1 cellular context compared by ENCODE assay signal in genomic region chr10:6388261-6388893, GRCh38.
TF ChIP-seq lines count a peak whose summit lies in the region.

No MANE protein-coding gene starts in this region.

TF ChIP-seq in GM12878, 131 proteins besides CTCF, POLR2A, EP300 and RAD21 (continued from another document):
- TF ChIP-seq ATF2 (IDR thresholded peaks at IDR 0.05; ENCODE audit: low read length) (no peak), CBX3 (IDR thresholded peaks at IDR 0.05; ENCODE audit: borderline replicate concordance, low read depth) (no peak), NR2C1 (IDR thresholded peaks at IDR 0.05) (no peak), POU2F2 (IDR thresholded peaks at IDR 0.05; ENCODE audit: borderline replicate concordance, low read depth, low read length) (no peak), ZNF622 (IDR thresholded peaks at IDR 0.05) (no peak), MYC (IDR thresholded peaks at IDR 0.05; ENCODE audit: insufficient read depth, insufficient read length, insufficient replicate concordance, low read length, severe bottlenecking) (no peak), LARP7 (IDR thresholded peaks at IDR 0.05) (no peak), SIX5 (IDR thresholded peaks at IDR 0.05; ENCODE audit: low read depth, low read length, severe bottlenecking) (no peak), IKZF2 (IDR thresholded peaks at IDR 0.05) (no peak), NFXL1 (IDR thresholded peaks at IDR 0.05; ENCODE audit: borderline replicate concordance) (no peak), SMAD5 (IDR thresholded peaks at IDR 0.05; ENCODE audit: low read depth) (no peak), SUZ12 (IDR thresholded peaks at IDR 0.05; ENCODE audit: unreplicated experiment) (no peak)
